ENCODE assay signal across 8 cellular contexts in genomic region chr17:59219992-59220327, GRCh38. TPM values are rescaled to one million over a fixed set of nuclear protein-coding genes. Genes with fewer than 3 reads are reported as not detected.
DNase-seq lines count a peak whose midpoint lies in the region; ATAC-seq and TF ChIP-seq lines count a peak whose summit lies in the region.

No MANE protein-coding gene starts in this region.

- H3K27ac ChIP-seq in GM23338 (ENCODE audit: low read depth) (no peak overlapping the region), SU-DHL-6 (ENCODE audit: low read depth, low read length) (no peak overlapping the region), gastroesophageal sphincter (peak overlapping the region in 1 of 4 donors; percentile 83), smooth muscle cell (ENCODE audit: low read depth) (no peak overlapping the region)

- peak overlapping the region; percentile 85 for H3K4me3 ChIP-seq in GM23338
- peak overlapping the region; percentile 43 for H3K4me3 ChIP-seq in SU-DHL-6 (ENCODE audit: insufficient read depth, low read length, poor library complexity, severe bottlenecking)
- H3K4me3 ChIP-seq in gastroesophageal sphincter, result peak overlapping the region; percentile 68 to 91
- H3K4me3 ChIP-seq in smooth muscle cell, result peak overlapping the region; percentile 67

- ATAC-seq in GM23338 (no peak), gastroesophageal sphincter (no peak), HG02981 (IDR thresholded peaks at IDR 0.05; ENCODE audit: unreplicated experiment) (no peak)

- no peak for TF ChIP-seq POLR2A in gastroesophageal sphincter (IDR thresholded peaks at IDR 0.05)

- TF ChIP-seq CTCF in GM23338 (conservative IDR thresholded peaks at IDR 0.05; ENCODE audit: low read depth in 2 of 2), result no peak
- TF ChIP-seq CTCF in SU-DHL-6 (IDR thresholded peaks at IDR 0.05; ENCODE audit: insufficient read depth, low read length, poor library complexity, severe bottlenecking), result no peak
- no peak for TF ChIP-seq CTCF in gastroesophageal sphincter (IDR thresholded peaks at IDR 0.05)
- no peak for TF ChIP-seq CTCF in smooth muscle cell (IDR thresholded peaks at IDR 0.05; ENCODE audit: borderline replicate concordance, insufficient read depth, poor library complexity, severe bottlenecking)

- no peaks in the 10 kb centered on the region for H3K9me2 ChIP-seq in GM23338 (ENCODE audit: insufficient read depth)
- no peaks in the 10 kb centered on the region for H3K9me2 ChIP-seq in SU-DHL-6 (replicated peaks; ENCODE audit: insufficient read depth, low read length)

- DNase-seq in GM23338 (ENCODE audit: low spot score) (no peak), smooth muscle cell (lab: John Stamatoyannopoulos, UW; ENCODE audit: unreplicated experiment) (no peak), ureter (ENCODE audit: low spot score) (no peak), D341Med (ENCODE audit: low spot score) (no peak), DMS79 treated with DMSO at 0.1 percent for 48 hours (lab: John Stamatoyannopoulos, UW) (no peak)

- H3K4me2 ChIP-seq in GM23338 (peak overlapping the region; percentile 87), SU-DHL-6 (ENCODE audit: low read depth, low read length, poor library complexity, severe bottlenecking) (peak overlapping the region; percentile 90), smooth muscle cell (peak overlapping the region; percentile 92)

- H3K27me3 Mint-ChIP-seq in GM23338 (ENCODE audit: insufficient read depth, low read depth, poor library complexity), result peaks cover 5% of the 10 kb centered on the region

- H3K79me2 ChIP-seq in GM23338 (replicated peaks; ENCODE audit: insufficient read depth) (no peaks in the 10 kb centered on the region), SU-DHL-6 (ENCODE audit: insufficient read depth, low read length) (no peaks in the 10 kb centered on the region), smooth muscle cell (ENCODE audit: low read depth) (no peaks in the 10 kb centered on the region)

- no peaks in the 10 kb centered on the region; the same call in 2 of the 3 replicates for H3K36me3 Mint-ChIP-seq in GM23338 (ENCODE audit: low read depth)

- H3K27ac Mint-ChIP-seq in GM23338, result peak overlapping the region; percentile 88; the same call in 1 of the 2 replicates

- no peak for TF ChIP-seq EP300 in gastroesophageal sphincter (IDR thresholded peaks at IDR 0.05)

- H3K9ac ChIP-seq in SU-DHL-6 (ENCODE audit: low read length) (peak overlapping the region; percentile 86), smooth muscle cell (ENCODE audit: low read depth) (no peak overlapping the region)

- H3K4me1 ChIP-seq in GM23338 (ENCODE audit: insufficient read depth) (no peaks in the 10 kb centered on the region), gastroesophageal sphincter (peaks cover 0 to 16% (median 0%) of the 10 kb centered on the region in 3 donors), smooth muscle cell (ENCODE audit: low read depth) (peaks cover 5% of the 10 kb centered on the region)

- peak overlapping the region; percentile 93 for H2AFZ ChIP-seq in GM23338
- peak overlapping the region; percentile 98 for H2AFZ ChIP-seq in SU-DHL-6 (ENCODE audit: low read depth, low read length, severe bottlenecking)
- peak overlapping the region; percentile 84 for H2AFZ ChIP-seq in smooth muscle cell (ENCODE audit: low read depth)

- H3K9me3 ChIP-seq in SU-DHL-6 (ENCODE audit: insufficient read depth, low read length) (no peaks in the 10 kb centered on the region), gastroesophageal sphincter (no peaks in the 10 kb centered on the region), smooth muscle cell (replicated peaks; ENCODE audit: low read depth) (no peaks in the 10 kb centered on the region)

- H3K4me1 Mint-ChIP-seq in GM23338, result peaks cover 6% of the 10 kb centered on the region; the same call in 2 of the 3 replicates

- peaks cover 9% of the 10 kb centered on the region; the same call in 1 of the 2 replicates for H3K27me3 ChIP-seq in GM23338 (ENCODE audit: insufficient read depth)
- no peaks in the 10 kb centered on the region for H3K27me3 ChIP-seq in SU-DHL-6 (ENCODE audit: low read length)
- H3K27me3 ChIP-seq in gastroesophageal sphincter, result no peaks in the 10 kb centered on the region
- no peaks in the 10 kb centered on the region for H3K27me3 ChIP-seq in smooth muscle cell (ENCODE audit: low read depth)

- H3F3A ChIP-seq in GM23338 (replicated peaks; ENCODE audit: low read depth), result 0 out of 2 replicates have a peak, but pooled peaks cover 6% of the 10 kb centered on the region
- peaks cover 1% of the 10 kb centered on the region; the same call in 1 of the 2 replicates for H3F3A ChIP-seq in SU-DHL-6 (ENCODE audit: insufficient read depth)
- H3F3A ChIP-seq in smooth muscle cell (ENCODE audit: low read depth), result no peaks in the 10 kb centered on the region

- H3K36me3 ChIP-seq in GM23338 (ENCODE audit: insufficient read depth) (no peaks in the 10 kb centered on the region), SU-DHL-6 (ENCODE audit: low read length) (no peaks in the 10 kb centered on the region), gastroesophageal sphincter (peaks cover 0 to 8% of the 10 kb centered on the region in 2 donors), smooth muscle cell (ENCODE audit: low read depth) (no peaks in the 10 kb centered on the region)

- WGBS in gastroesophageal sphincter (ENCODE audit: low coverage in 1 of 2), 2 donors, result 18 to 25% methylated on average over 7 of the region's 7 CpGs
- 43% methylated on average over 7 of the region's 7 CpGs for WGBS in smooth muscle cell (ENCODE audit: low lambda C conversion rate)

- H4K20me1 ChIP-seq in GM23338 (replicated peaks; ENCODE audit: insufficient read depth) (no peaks in the 10 kb centered on the region), SU-DHL-6 (ENCODE audit: low read depth, low read length) (no peaks in the 10 kb centered on the region), smooth muscle cell (ENCODE audit: low read depth) (no peaks in the 10 kb centered on the region)

- peak overlapping the region; percentile 92 for H3K4me3 Mint-ChIP-seq in GM23338

- no peaks in the 10 kb centered on the region for H3K9me3 Mint-ChIP-seq in GM23338

TF ChIP-seq in GM23338, 12 proteins besides CTCF, POLR2A, EP300 and RAD21 (continues in another document):
- TF ChIP-seq STAT1 (IDR thresholded peaks at IDR 0.05; ENCODE audit: unreplicated experiment) (no peak), ZNF114 (CRISPR knock-in tag; IDR thresholded peaks at IDR 0.05) (no peak), EZH2 (IDR thresholded peaks at IDR 0.05; ENCODE audit: low read depth, unreplicated experiment) (no peak), JUNB (IDR thresholded peaks at IDR 0.05; ENCODE audit: unreplicated experiment) (no peak), ETS1 (IDR thresholded peaks at IDR 0.05) (no peak), REST (IDR thresholded peaks at IDR 0.05; ENCODE audit: unreplicated experiment) (no peak), NANOG (IDR thresholded peaks at IDR 0.05; ENCODE audit: borderline replicate concordance) (no peak), ZNF331 (CRISPR knock-in tag; IDR thresholded peaks at IDR 0.05; ENCODE audit: low read depth) (no peak), POLR2AphosphoS5 (IDR thresholded peaks at IDR 0.05; ENCODE audit: low read depth) (no peak), EZH2phosphoT487 (IDR thresholded peaks at IDR 0.05; ENCODE audit: unreplicated experiment) (no peak), CREB1 (CRISPR knock-in tag; IDR thresholded peaks at IDR 0.05; ENCODE audit: low read depth) (no peak)

RNA-seq across cellular contexts. Expression of gene GDPD1, which starts 0.4 kb away (rescaled TPM):
- 6.8 and 8.1 TPM in 2 replicates for total RNA-seq in GM23338 (2014; rRNA removed; shearing (Covaris generic))
- polyA plus RNA-seq in GM23338 (2016; fragmentation: Nextera tagmentation; extraction: Ambion mirVana) (5.8 and 7.8 TPM in 2 replicates), smooth muscle cell (2.3 and 2.7 TPM in 2 replicates)
- total RNA-seq in gastroesophageal sphincter (1 to 10 TPM in 2 of 4 donors, under 1 TPM in 2; 0.67 to 6.2 (median 2.5) TPM), smooth muscle cell (2.2 and 8.0 TPM in 2 replicates), ureter (3.6 TPM)

RNA-seq across cellular contexts. Expression of gene SMG8, which starts 10.1 kb away (rescaled TPM):
- total RNA-seq in GM23338 (2014; rRNA removed; shearing (Covaris generic)), result 16.1 and 17.1 TPM in 2 replicates
- polyA plus RNA-seq in GM23338 (2016; fragmentation: Nextera tagmentation; extraction: Ambion mirVana), result 3.9 and 6.7 TPM in 2 replicates
- 10 to 100 TPM; 10.6 to 13.5 (median 10.6) TPM for total RNA-seq in gastroesophageal sphincter
- total RNA-seq in smooth muscle cell, result 18.1 and 18.5 TPM in 2 replicates
- 11.8 and 12.1 TPM in 2 replicates for polyA plus RNA-seq in smooth muscle cell
- 10.8 TPM for total RNA-seq in ureter
